21 cellular contexts compared by ENCODE assay signal in the genomic region with DNA sequence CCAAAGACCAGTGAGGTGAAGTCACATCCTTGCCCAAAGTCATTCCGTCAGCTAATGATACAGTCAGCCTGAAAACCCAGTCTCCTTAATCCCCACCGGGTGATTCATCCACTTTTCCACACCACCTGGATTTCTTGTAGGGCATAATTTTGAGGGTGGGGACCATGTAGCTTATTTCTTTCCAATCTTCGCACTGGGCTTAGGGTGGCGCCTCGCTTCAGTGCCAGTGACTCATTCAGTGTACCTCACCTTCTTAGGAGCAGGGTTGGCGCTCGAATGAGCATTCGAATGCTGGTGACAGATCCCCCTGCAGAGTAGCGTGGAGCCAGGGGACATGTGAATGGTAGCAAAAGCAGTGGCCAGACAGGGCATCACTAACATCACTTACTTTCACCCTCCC. TPM values are rescaled to one million over a fixed set of nuclear protein-coding genes. Genes with fewer than 3 reads are reported as not detected.
DNase-seq lines count a peak whose midpoint lies in the region; ATAC-seq, FAIRE-seq and TF ChIP-seq lines count a peak whose summit lies in the region.
"Had no signal": no experiment of that assay in that cellular context is flagged by ENCODE, and none has a peak within 500 bp of the region (broad histone marks: within the 10 kb centered on the region; RNA-seq: fewer than 3 reads in every experiment).

No MANE protein-coding gene starts in this region.

- peaks cover 40% of the 10 kb centered on the region for H3K4me1 Mint-ChIP-seq in T-helper 2 cell treated with Interferon-gamma antibody and Interleukin-4, amounts not matched to agents 5 μg/mL and 100 μg/mL, for 36 hours (ENCODE audit: low read depth)

- peak overlapping the region; percentile 56 for H3K4me2 ChIP-seq in keratinocyte (ENCODE audit: control insufficient read depth, extremely low read depth, insufficient read depth, low read depth, low read length)

- 77 to 88% methylated on average over 9 of the region's 9 CpGs for WGBS in thyroid gland, 2 donors

- no peaks in the 10 kb centered on the region for H3K9me3 Mint-ChIP-seq in T-helper 2 cell treated with Interferon-gamma antibody and Interleukin-4, amounts not matched to agents 5 μg/mL and 100 μg/mL, for 36 hours
- H3K9me3 Mint-ChIP-seq: HFFc6 had no signal

- H3K9me3 ChIP-seq in RWPE2 (ENCODE audit: severe bottlenecking) (no peaks in the 10 kb centered on the region), keratinocyte (ENCODE audit: control insufficient read depth, low read depth, low read length) (no peaks in the 10 kb centered on the region), thyroid gland (no peaks in the 10 kb centered on the region)
- H3K9me3 ChIP-seq: Caco-2, left lung, psoas muscle, upper lobe of left lung had no signal

- TF ChIP-seq CTCF in RWPE2 (IDR thresholded peaks at IDR 0.05; ENCODE audit: poor library complexity, severe bottlenecking) (no peak), keratinocyte (optimal IDR thresholded peaks at IDR 0.05 in 1 of 3, IDR thresholded peaks at IDR 0.05 in 1 of 3, conservative IDR thresholded peaks at IDR 0.05 in 1 of 3; ENCODE audit: extremely low read depth in 1 of 3, insufficient read depth in 2 of 3, low read length in 3 of 3) (peak in 1 of 3 experiments; percentile 32), thyroid gland (IDR thresholded peaks at IDR 0.05) (no peak)

- peaks cover 2% of the 10 kb centered on the region for H3K36me3 Mint-ChIP-seq in T-helper 2 cell treated with Interferon-gamma antibody and Interleukin-4, amounts not matched to agents 5 μg/mL and 100 μg/mL, for 36 hours (ENCODE audit: low read depth)
- H3K36me3 Mint-ChIP-seq: activated naive CD8-positive, alpha-beta T cell had no signal

- FAIRE-seq in keratinocyte (lab: Jason Lieb, UNC), result no peak

- H3K9me1 ChIP-seq in keratinocyte (ENCODE audit: control insufficient read depth, extremely low read depth, insufficient read depth, low read length), result no peaks in the 10 kb centered on the region

- H3K27me3 ChIP-seq in RWPE2 (ENCODE audit: insufficient read depth, poor library complexity, severe bottlenecking) (no peaks in the 10 kb centered on the region), keratinocyte (ENCODE audit: control insufficient read depth, extremely low read depth, insufficient read depth, low read length) (peaks cover 21% of the 10 kb centered on the region), thyroid gland (no peaks in the 10 kb centered on the region)
- H3K27me3 ChIP-seq: left lung, upper lobe of left lung had no signal

- H3K4me3 ChIP-seq in RWPE2 (ENCODE audit: severe bottlenecking) (no peak overlapping the region), keratinocyte (ENCODE audit: control insufficient read depth in 2 of 3, extremely low read depth in 1 of 3, insufficient read depth in 2 of 3, low read depth in 1 of 3, low read length in 3 of 3) (peak overlapping the region in 1 of 3 experiments; percentile 38), thyroid gland (replicated peaks in 1 of 3) (no peak overlapping the region)
- H3K4me3 ChIP-seq: left lung, psoas muscle, upper lobe of left lung had no signal

- no peak for TF ChIP-seq POLR2A in thyroid gland (IDR thresholded peaks at IDR 0.05)

- H3K4me1 ChIP-seq in RWPE2 (ENCODE audit: insufficient read depth, poor library complexity, severe bottlenecking), result peaks cover 25% of the 10 kb centered on the region
- H3K4me1 ChIP-seq in keratinocyte (ENCODE audit: control insufficient read depth, extremely low read depth, insufficient read depth, low read length), result peaks cover 11% of the 10 kb centered on the region
- peaks cover 91 to 92% of the 10 kb centered on the region in 2 donors for H3K4me1 ChIP-seq in thyroid gland

- no peak overlapping the region for H3K27ac Mint-ChIP-seq in T-helper 2 cell treated with Interferon-gamma antibody and Interleukin-4, amounts not matched to agents 5 μg/mL and 100 μg/mL, for 36 hours
- H3K27ac Mint-ChIP-seq: activated naive CD8-positive, alpha-beta T cell; HFFc6 had no signal

- ATAC-seq in RWPE2 (ENCODE audit: low read depth) (peak; percentile 75), HG03457 (IDR thresholded peaks at IDR 0.05; ENCODE audit: unreplicated experiment) (no peak)
- ATAC-seq: activated CD4-positive, CD25-positive, alpha-beta regulatory T cell treated with anti-CD3 and anti-CD28 coated beads, Interleukin-2, amount 50 U/mL, for 24 hours; left lung; Panc1; psoas muscle had no signal

- intact Hi-C loops in thyroid gland (cut with DNase I), result no loop called here

- H3K4me3 Mint-ChIP-seq in T-helper 2 cell treated with Interferon-gamma antibody and Interleukin-4, amounts not matched to agents 5 μg/mL and 100 μg/mL, for 36 hours, result no peak overlapping the region
- H3K4me3 Mint-ChIP-seq: activated naive CD8-positive, alpha-beta T cell; HFFc6 had no signal

- H3K36me3 ChIP-seq in RWPE2 (ENCODE audit: low read depth) (no peaks in the 10 kb centered on the region), keratinocyte (ENCODE audit: control insufficient read depth in 2 of 2, extremely low read depth in 1 of 2, insufficient read depth in 2 of 2, low read length in 2 of 2) (no peaks in the 10 kb centered on the region), thyroid gland (peaks cover 0 to under 1% of the 10 kb centered on the region in 2 donors)
- H3K36me3 ChIP-seq: left lung had no signal

- H3K27ac ChIP-seq in RWPE2 (ENCODE audit: poor library complexity, severe bottlenecking), result no peak overlapping the region
- H3K27ac ChIP-seq in keratinocyte (ENCODE audit: control insufficient read depth, insufficient read depth, low read length), result no peak overlapping the region
- peak overlapping the region; percentile 38 to 89 (median 71) for H3K27ac ChIP-seq in thyroid gland
- H3K27ac ChIP-seq: 22Rv1, left lung, psoas muscle, upper lobe of left lung had no signal

- H4K20me1 ChIP-seq in keratinocyte (ENCODE audit: control insufficient read depth, extremely low read depth, insufficient read depth, low read length), result no peaks in the 10 kb centered on the region

- no peak overlapping the region for H2AFZ ChIP-seq in keratinocyte (ENCODE audit: control insufficient read depth, low read length)

- peak; percentile 33 for DNase-seq in DMS53 (lab: John Stamatoyannopoulos, UW)
- no peak for DNase-seq in DMS53 treated with DMSO at 0.1 percent for 48 hours (lab: John Stamatoyannopoulos, UW; ENCODE audit: unreplicated experiment)
- no peak for DNase-seq in RWPE2 (ENCODE audit: low spot score)
- DNase-seq in keratinocyte (ENCODE audit: low read depth, low spot score), result no peak
- peak; percentile 52 to 73 for DNase-seq in thyroid gland
- no peak for DNase-seq in D341Med (ENCODE audit: low spot score)
- no peak for DNase-seq in T-helper 2 cell treated with Interferon-gamma antibody and Interleukin-4, amounts not matched to agents 5 μg/mL and 100 μg/mL, for 36 hours (ENCODE audit: low spot score)
- DNase-seq: Caco-2; HFFc6; KBM-7; left lung; NCI-H1930; NCI-H345; psoas muscle; stimulated activated naive CD8-positive, alpha-beta T cell treated with anti-CD3 and anti-CD28 coated beads, Interleukin-15, Interleukin-2, amounts not matched to agents 100 U/mL and 50 U/mL, for 24 hours; upper lobe of left lung had no signal

- no peaks in the 10 kb centered on the region for H3K79me2 ChIP-seq in keratinocyte (ENCODE audit: control insufficient read depth, insufficient read depth, low read length)

- dilution Hi-C loops in keratinocyte (cut with MboI; ENCODE audit: extremely low pct_ligation_motif_present, low sequenced_read_pairs), result no loop called here

- H3K9ac ChIP-seq in keratinocyte (ENCODE audit: control insufficient read depth, extremely low read depth, insufficient read depth, low read length), result no peak overlapping the region

- peaks cover 12% of the 10 kb centered on the region for H3K27me3 Mint-ChIP-seq in T-helper 2 cell treated with Interferon-gamma antibody and Interleukin-4, amounts not matched to agents 5 μg/mL and 100 μg/mL, for 36 hours (ENCODE audit: low read depth)

RNA-seq across cellular contexts. Expression of gene BMF, which starts 24.0 kb away (rescaled TPM):
- polyA plus RNA-seq in keratinocyte, result 0.05 to 0.30 TPM (median 0.13 TPM) in 3 replicates
- 0.07 TPM for polyA plus RNA-seq in keratinocyte (2011; ENCODE audit: low read depth)
- 0.04 and 0.12 TPM in 2 replicates for polyA plus RNA-seq in keratinocyte (2011; cell fraction: cytosol; rRNA removed)
- polyA plus RNA-seq in keratinocyte (2011; cell fraction: nucleus; rRNA removed), result 0.15 and 0.72 TPM in 2 replicates
- polyA plus RNA-seq in keratinocyte (2012; ENCODE audit: low replicate concordance), result 0.02 and 0.24 TPM in 2 replicates
- 0.16 to 0.36 TPM (median 0.16 TPM) in 3 replicates for polyA minus RNA-seq in keratinocyte
- polyA minus RNA-seq in keratinocyte (2011; cell fraction: cytosol; rRNA and poly(A)+ RNA removed), result not detected
- polyA minus RNA-seq in keratinocyte (2011; cell fraction: nucleus; rRNA and poly(A)+ RNA removed), result 0.32 and 1.0 TPM in 2 replicates
- 10 to 100 TPM; 31.9 to 49.3 (median 37.2) TPM for total RNA-seq in thyroid gland

RNA-seq across cellular contexts. Expression of gene SRP14, which starts 45.7 kb away (rescaled TPM):
- polyA plus RNA-seq in keratinocyte, result 272 to 407 TPM (median 324 TPM) in 3 replicates
- 2,431 TPM for polyA plus RNA-seq in keratinocyte (2011; ENCODE audit: low read depth)
- 406 and 414 TPM in 2 replicates for polyA plus RNA-seq in keratinocyte (2011; cell fraction: cytosol; rRNA removed)
- 131 and 140 TPM in 2 replicates for polyA plus RNA-seq in keratinocyte (2011; cell fraction: nucleus; rRNA removed)
- 226 and 292 TPM in 2 replicates for polyA plus RNA-seq in keratinocyte (2012; ENCODE audit: low replicate concordance)
- polyA minus RNA-seq in keratinocyte, result 16.3 to 86.8 TPM (median 71.1 TPM) in 3 replicates
- 121 TPM for polyA minus RNA-seq in keratinocyte (2011; cell fraction: cytosol; rRNA and poly(A)+ RNA removed)
- polyA minus RNA-seq in keratinocyte (2011; cell fraction: nucleus; rRNA and poly(A)+ RNA removed), result 18.7 and 29.6 TPM in 2 replicates
- total RNA-seq in thyroid gland, result 100 to 1,000 TPM; 327 to 576 (median 408) TPM

Comparison
In these comparisons a context has a peak if more than half of its experiments do, and no peak if none do; other contexts are left out.
1. DNase-seq: peak in DMS53 (single experiment) and thyroid gland (2 of 2); none in DMS53 treated with DMSO at 0.1 percent for 48 hours (single experiment), RWPE2 (single experiment), keratinocyte (single experiment), D341Med (single experiment) and T-helper 2 cell treated with Interferon-gamma antibody and Interleukin-4, amounts not matched to agents 5 μg/mL and 100 μg/mL, for 36 hours (single experiment).
2. H3K27ac ChIP-seq: peak in thyroid gland (3 of 3); none in RWPE2 (single experiment) and keratinocyte (single experiment).